35 cellular contexts compared by ENCODE assay signal in genomic region chr2:56813490-56813889, GRCh38.
"Had no signal": no experiment of that assay in that cellular context is flagged by ENCODE, and none has a peak within 500 bp of the region (broad histone marks: within the 10 kb centered on the region; RNA-seq: fewer than 3 reads in every experiment).

No MANE protein-coding gene starts in this region.

- H3K27me3 ChIP-seq: adrenal gland, body of pancreas, brain microvascular endothelial cell, breast epithelium had no signal

- FAIRE-seq: astrocyte had no signal

- H3K27ac Mint-ChIP-seq: activated B cell treated with CpG ODN at 0.5 μM for 24 hours; activated CD4-positive, alpha-beta memory T cell treated with anti-CD3 and anti-CD28 coated beads for 36 hours; activated CD4-positive, alpha-beta T cell treated with anti-CD3 and anti-CD28 coated beads, Interleukin-2, amount 10 ng/mL, durations not matched to agents 24 days and 14 days; activated CD8-positive, alpha-beta T cell treated with anti-CD3 and anti-CD28 coated beads for 36 hours; activated naive CD4-positive, alpha-beta T cell treated with anti-CD3 and anti-CD28 coated beads for 36 hours; activated naive CD4-positive, alpha-beta T cell treated with anti-CD3 and anti-CD28 coated beads, Interleukin-2, amount 50 U/mL, for 72 hours; activated naive CD8-positive, alpha-beta T cell treated with anti-CD3 and anti-CD28 coated beads for 36 hours; activated T-cell treated with anti-CD3 and anti-CD28 coated beads, Interleukin-2, amount 50 U/mL, for 72 hours; activated T-helper 1 cell treated with anti-CD3 and anti-CD28 coated beads, Interleukin-12 subunit alpha, Interleukin-12 subunit beta, Interleukin-2, Interleukin-4 antibody, amounts not matched to agents 30 ng/mL and 10 ng/mL and 1 ng/mL, durations not matched to agents 14 hours and 24 hours and 36 hours; activated T-helper 17 cell treated with anti-CD3 and anti-CD28 coated beads, Interleukin-2, amount 50 U/mL, for 72 hours; T-helper 1 cell treated with Interleukin-12 subunit alpha and Interleukin-12 subunit beta and Interleukin-4 antibody, amounts not matched to agents 30 μg/mL and 1 μg/mL, for 36 hours; T-helper 2 cell treated with Interferon-gamma antibody and Interleukin-4, amounts not matched to agents 5 μg/mL and 100 μg/mL, for 36 hours had no signal

- H3K4me1 ChIP-seq: adrenal gland, body of pancreas, breast epithelium had no signal

- H3K27ac ChIP-seq: adrenal gland, body of pancreas, brain microvascular endothelial cell, breast epithelium, VCaP had no signal

- H3K36me3 ChIP-seq: adrenal gland, brain microvascular endothelial cell, breast epithelium had no signal

- DNase-seq: activated B cell treated with CpG ODN at 0.5 μM for 24 hours; activated CD4-positive, alpha-beta memory T cell treated with anti-CD3 and anti-CD28 coated beads for 36 hours; activated CD4-positive, alpha-beta T cell treated with anti-CD3 and anti-CD28 coated beads for 4 hours; activated CD4-positive, alpha-beta T cell treated with anti-CD3 and anti-CD28 coated beads, Interleukin-2, amount 10 ng/mL, durations not matched to agents 24 days and 14 days; activated CD4-positive, alpha-beta T cell treated with anti-CD3 and anti-CD28 coated beads, Interleukin-2, amount 50 U/mL, for 1 hour; activated CD4-positive, alpha-beta T cell treated with anti-CD3 and anti-CD28 coated beads, Interleukin-2, amount 50 U/mL, for 4 hours; activated CD4-positive, CD25-positive, alpha-beta regulatory T cell treated with anti-CD3 and anti-CD28 coated beads, Interleukin-2, amount 50 U/mL, for 72 hours; activated CD8-positive, alpha-beta memory T cell treated with anti-CD3 and anti-CD28 coated beads, Interleukin-2, amount 50 U/mL, for 4 hours; activated CD8-positive, alpha-beta T cell treated with anti-CD3 and anti-CD28 coated beads for 36 hours; activated effector memory CD4-positive, alpha-beta T cell treated with anti-CD3 and anti-CD28 coated beads, Interleukin-2, amount 50 U/mL, for 16 hours; activated gamma-delta T cell treated with Interleukin-2 at 50 U/mL for 16 hours; activated naive CD4-positive, alpha-beta T cell; activated naive CD4-positive, alpha-beta T cell treated with anti-CD3 and anti-CD28 coated beads for 36 hours; activated naive CD4-positive, alpha-beta T cell treated with anti-CD3 and anti-CD28 coated beads, Interleukin-2, amount 50 U/mL, for 16 hours; activated naive CD8-positive, alpha-beta T cell treated with anti-CD3 and anti-CD28 coated beads for 36 hours; activated T-cell treated with anti-CD3 and anti-CD28 coated beads for 4 hours; activated T-cell treated with anti-CD3 and anti-CD28 coated beads, Interleukin-2, amount 50 U/mL, for 1 hour; activated T-cell treated with anti-CD3 and anti-CD28 coated beads, Interleukin-2, amount 50 U/mL, for 4 hours; activated T-cell treated with anti-CD3 and anti-CD28 coated beads, Interleukin-2, amount 50 U/mL, for 72 hours; adrenal gland; amniotic stem cell; aorta; body of pancreas; brain microvascular endothelial cell; central memory CD4-positive, alpha-beta T cell; T-helper 2 cell; T-helper 9 cell had no signal

- H3K27me3 Mint-ChIP-seq: activated B cell treated with CpG ODN at 0.5 μM for 24 hours; activated CD4-positive, alpha-beta memory T cell treated with anti-CD3 and anti-CD28 coated beads for 36 hours; activated CD4-positive, alpha-beta T cell treated with anti-CD3 and anti-CD28 coated beads, Interleukin-2, amount 10 ng/mL, durations not matched to agents 24 days and 14 days; activated CD8-positive, alpha-beta T cell treated with anti-CD3 and anti-CD28 coated beads for 36 hours; activated naive CD8-positive, alpha-beta T cell treated with anti-CD3 and anti-CD28 coated beads for 36 hours; activated T-helper 17 cell treated with anti-CD3 and anti-CD28 coated beads, Interleukin-2, amount 50 U/mL, for 72 hours had no signal

- H3K4me3 Mint-ChIP-seq: activated B cell treated with CpG ODN at 0.5 μM for 24 hours; activated CD4-positive, alpha-beta memory T cell treated with anti-CD3 and anti-CD28 coated beads for 36 hours; activated CD4-positive, alpha-beta T cell treated with anti-CD3 and anti-CD28 coated beads, Interleukin-2, amount 10 ng/mL, durations not matched to agents 24 days and 14 days; activated CD8-positive, alpha-beta T cell treated with anti-CD3 and anti-CD28 coated beads for 36 hours; activated naive CD4-positive, alpha-beta T cell treated with anti-CD3 and anti-CD28 coated beads for 36 hours; activated naive CD8-positive, alpha-beta T cell treated with anti-CD3 and anti-CD28 coated beads for 36 hours; activated T-cell treated with anti-CD3 and anti-CD28 coated beads, Interleukin-2, amount 50 U/mL, for 4 hours; activated T-cell treated with anti-CD3 and anti-CD28 coated beads, Interleukin-2, amount 50 U/mL, for 72 hours; activated T-helper 1 cell treated with anti-CD3 and anti-CD28 coated beads, Interleukin-12 subunit alpha, Interleukin-12 subunit beta, Interleukin-2, Interleukin-4 antibody, amounts not matched to agents 30 ng/mL and 10 ng/mL and 1 ng/mL, durations not matched to agents 14 hours and 24 hours and 36 hours; activated T-helper 17 cell treated with anti-CD3 and anti-CD28 coated beads, Interleukin-2, amount 50 U/mL, for 72 hours; T-helper 1 cell treated with Interleukin-12 subunit alpha and Interleukin-12 subunit beta and Interleukin-4 antibody, amounts not matched to agents 30 μg/mL and 1 μg/mL, for 36 hours; T-helper 2 cell treated with Interferon-gamma antibody and Interleukin-4, amounts not matched to agents 5 μg/mL and 100 μg/mL, for 36 hours had no signal

- H3K4me3 ChIP-seq: adrenal gland, body of pancreas, breast epithelium had no signal

- H3K4me1 Mint-ChIP-seq: activated B cell treated with CpG ODN at 0.5 μM for 24 hours; activated CD4-positive, alpha-beta T cell treated with anti-CD3 and anti-CD28 coated beads, Interleukin-2, amount 10 ng/mL, durations not matched to agents 24 days and 14 days; activated naive CD8-positive, alpha-beta T cell treated with anti-CD3 and anti-CD28 coated beads for 36 hours; activated T-helper 17 cell treated with anti-CD3 and anti-CD28 coated beads, Interleukin-2, amount 50 U/mL, for 72 hours had no signal

- ATAC-seq: activated CD8-positive, alpha-beta T cell treated with anti-CD3 and anti-CD28 coated beads for 36 hours; activated naive CD4-positive, alpha-beta T cell treated with anti-CD3 and anti-CD28 coated beads, Interleukin-2, amount 50 U/mL, for 72 hours; activated T-cell treated with anti-CD3 and anti-CD28 coated beads, Interleukin-2, amount 50 U/mL, for 4 hours; activated T-cell treated with anti-CD3 and anti-CD28 coated beads, Interleukin-2, amount 50 U/mL, for 72 hours; activated T-helper 17 cell treated with anti-CD3 and anti-CD28 coated beads, Interleukin-2, amount 50 U/mL, for 72 hours; body of pancreas had no signal

- H3K9me3 ChIP-seq: adrenal gland, body of pancreas, breast epithelium had no signal

- H3K36me3 Mint-ChIP-seq: activated CD4-positive, alpha-beta memory T cell treated with anti-CD3 and anti-CD28 coated beads for 36 hours; activated naive CD4-positive, alpha-beta T cell treated with anti-CD3 and anti-CD28 coated beads, Interleukin-2, amount 50 U/mL, for 72 hours; activated naive CD8-positive, alpha-beta T cell treated with anti-CD3 and anti-CD28 coated beads for 36 hours had no signal
